Comparison of ENCODE assay signal across 26 cellular contexts in the genomic region with DNA sequence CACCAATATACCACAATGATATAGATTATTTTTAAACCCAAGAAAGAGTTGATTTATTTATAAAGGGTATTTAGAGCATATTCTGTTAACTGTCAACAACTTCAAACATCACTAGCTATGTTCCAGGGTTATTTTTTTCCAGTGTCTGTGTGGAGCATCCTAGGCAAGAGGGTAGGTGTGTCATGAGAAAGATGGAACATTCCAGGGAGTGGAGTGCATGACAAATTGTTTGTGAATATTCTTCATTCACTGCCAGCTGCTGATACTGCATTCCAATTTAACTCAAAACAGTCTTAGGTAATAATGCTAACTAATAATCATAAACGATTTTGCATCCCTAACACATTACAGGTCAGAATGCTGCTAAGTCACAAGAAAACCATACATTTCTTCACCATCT.
"Had no signal": no experiment of that assay in that cellular context is flagged by ENCODE, and none has a peak within 500 bp of the region (broad histone marks: within the 10 kb centered on the region; RNA-seq: fewer than 3 reads in every experiment).

No MANE protein-coding gene starts in this region.

- H3K27me3 Mint-ChIP-seq: naive B cell; stimulated activated memory B cell treated with anti-CD40 and anti-IgM and Interleukin-4, amounts not matched to agents 10 μg/mL and 1 μg/mL and 100 μg/mL, for 72 hours; stimulated activated naive CD8-positive, alpha-beta T cell treated with anti-CD3 and anti-CD28 coated beads, Interleukin-15, Interleukin-2, amounts not matched to agents 100 ng/mL and 50 ng/mL, for 24 hours had no signal

- H3K36me3 ChIP-seq: esophagus squamous epithelium, heart left ventricle, left lung, lower lobe of right lung, right lobe of liver, spleen, tibial nerve, upper lobe of right lung, vagina had no signal

- H3K27ac Mint-ChIP-seq: nephron; stimulated activated memory B cell treated with anti-CD40 and anti-IgM and Interleukin-4, amounts not matched to agents 10 μg/mL and 1 μg/mL and 100 μg/mL, for 72 hours; stimulated activated naive CD8-positive, alpha-beta T cell treated with anti-CD3 and anti-CD28 coated beads, Interleukin-15, Interleukin-2, amounts not matched to agents 100 ng/mL and 50 ng/mL, for 24 hours had no signal

- H3K27ac ChIP-seq: dorsolateral prefrontal cortex, esophagus squamous epithelium, heart left ventricle, left lung, lower lobe of right lung, psoas muscle, spleen, tibial nerve, upper lobe of right lung, vagina had no signal

- H3K9me3 ChIP-seq: esophagus squamous epithelium, heart left ventricle, left lung, lower lobe of right lung, psoas muscle, right lobe of liver, tibial nerve, upper lobe of right lung, vagina had no signal

- ATAC-seq: heart left ventricle; left lung; lower lobe of right lung; psoas muscle; stimulated activated memory B cell treated with anti-CD40 and anti-IgM and Interleukin-4, amounts not matched to agents 10 μg/mL and 1 μg/mL and 100 μg/mL, for 72 hours; upper lobe of right lung had no signal

- DNase-seq: cortex of kidney; dorsolateral prefrontal cortex; effector CD8-positive, alpha-beta T cell; esophagus squamous epithelium; heart left ventricle; hippocampal formation; kidney glomerular epithelial cell; left lung; lower lobe of right lung; mesenchymal stem cell; midbrain; naive B cell; occipital lobe; psoas muscle; retina; right lobe of liver; spleen; stimulated activated CD4-positive, alpha-beta T cell treated with anti-CD3 and anti-CD28 coated beads, Interleukin-15, amount 100 ng/mL, for 24 hours; stimulated activated CD4-positive, alpha-beta T cell treated with anti-CD3 and anti-CD28 coated beads, Interleukin-1b, Interleukin-23, amount 100 ng/mL, for 48 hours; stimulated activated CD4-positive, alpha-beta T cell treated with anti-CD3 and anti-CD28 coated beads, Interleukin-4, amount 100 ng/mL, for 24 hours; upper lobe of right lung had no signal

- H3K9me3 Mint-ChIP-seq: naive B cell; stimulated activated memory B cell treated with anti-CD40 and anti-IgM and Interleukin-4, amounts not matched to agents 10 μg/mL and 1 μg/mL and 100 μg/mL, for 72 hours had no signal

- H3K27me3 ChIP-seq: dorsolateral prefrontal cortex, esophagus squamous epithelium, heart left ventricle, left lung, right lobe of liver, spleen, tibial nerve, upper lobe of right lung, vagina had no signal

- H3K4me1 ChIP-seq: esophagus squamous epithelium, heart left ventricle, left lung, lower lobe of right lung, psoas muscle, tibial nerve, upper lobe of right lung, vagina had no signal

- H3K4me3 ChIP-seq: dorsolateral prefrontal cortex, esophagus squamous epithelium, heart left ventricle, left lung, lower lobe of right lung, psoas muscle, right lobe of liver, spleen, tibial nerve, upper lobe of right lung, vagina had no signal

- H3K4me3 Mint-ChIP-seq: naive B cell; nephron; stimulated activated memory B cell treated with anti-CD40 and anti-IgM and Interleukin-4, amounts not matched to agents 10 μg/mL and 1 μg/mL and 100 μg/mL, for 72 hours; stimulated activated naive CD8-positive, alpha-beta T cell treated with anti-CD3 and anti-CD28 coated beads, Interleukin-15, Interleukin-2, amounts not matched to agents 100 ng/mL and 50 ng/mL, for 24 hours had no signal

- H3K36me3 Mint-ChIP-seq: naive B cell; stimulated activated memory B cell treated with anti-CD40 and anti-IgM and Interleukin-4, amounts not matched to agents 10 μg/mL and 1 μg/mL and 100 μg/mL, for 72 hours had no signal
